In the genomic region with DNA sequence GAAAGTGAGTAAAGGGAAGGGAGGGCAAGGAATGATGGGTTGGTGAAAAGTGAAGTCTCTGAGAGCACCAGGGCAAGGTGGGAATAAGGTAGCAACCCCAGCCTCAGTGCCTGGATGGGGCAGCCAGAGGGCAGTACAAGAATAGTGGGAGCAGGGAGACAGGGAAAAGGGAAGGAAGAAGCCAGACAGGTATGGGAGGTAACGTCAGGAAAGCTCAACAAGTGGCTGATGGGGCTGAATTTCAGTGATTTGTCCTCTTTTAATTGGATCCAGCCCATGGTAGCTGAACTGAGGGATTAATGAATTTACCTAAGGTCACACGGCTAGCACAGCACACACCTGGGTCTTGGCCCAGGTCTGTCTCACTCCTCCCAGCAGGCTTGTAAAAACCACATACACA, we compare ENCODE assay signal across 1 cellular context.
TF ChIP-seq lines count a peak whose summit lies in the region.

No MANE protein-coding gene starts in this region.

TF ChIP-seq in H1, 55 proteins besides CTCF, POLR2A, EP300 and RAD21 (continued from another document):
- TF ChIP-seq JUND (IDR thresholded peaks at IDR 0.05; ENCODE audit: low read length), result no peak
